ENCODE assay signal across 1 cellular context in genomic region chr16:85526132-85526731, GRCh38.
TF ChIP-seq lines count a peak whose summit lies in the region.

No MANE protein-coding gene starts in this region.

TF ChIP-seq in HEK293, 187 proteins besides CTCF, POLR2A, EP300 and RAD21 (continued from another document):
- TF ChIP-seq REST (tag by site-specific recombination; IDR thresholded peaks at IDR 0.05) (no peak), ZNF677 (tag by site-specific recombination; IDR thresholded peaks at IDR 0.05) (no peak), ZBTB48 (tag by site-specific recombination; IDR thresholded peaks at IDR 0.05) (peak; percentile 90; the same call in 1 of the 2 replicates)
